Comparison of ENCODE assay signal across 1 cellular context in the genomic region with DNA sequence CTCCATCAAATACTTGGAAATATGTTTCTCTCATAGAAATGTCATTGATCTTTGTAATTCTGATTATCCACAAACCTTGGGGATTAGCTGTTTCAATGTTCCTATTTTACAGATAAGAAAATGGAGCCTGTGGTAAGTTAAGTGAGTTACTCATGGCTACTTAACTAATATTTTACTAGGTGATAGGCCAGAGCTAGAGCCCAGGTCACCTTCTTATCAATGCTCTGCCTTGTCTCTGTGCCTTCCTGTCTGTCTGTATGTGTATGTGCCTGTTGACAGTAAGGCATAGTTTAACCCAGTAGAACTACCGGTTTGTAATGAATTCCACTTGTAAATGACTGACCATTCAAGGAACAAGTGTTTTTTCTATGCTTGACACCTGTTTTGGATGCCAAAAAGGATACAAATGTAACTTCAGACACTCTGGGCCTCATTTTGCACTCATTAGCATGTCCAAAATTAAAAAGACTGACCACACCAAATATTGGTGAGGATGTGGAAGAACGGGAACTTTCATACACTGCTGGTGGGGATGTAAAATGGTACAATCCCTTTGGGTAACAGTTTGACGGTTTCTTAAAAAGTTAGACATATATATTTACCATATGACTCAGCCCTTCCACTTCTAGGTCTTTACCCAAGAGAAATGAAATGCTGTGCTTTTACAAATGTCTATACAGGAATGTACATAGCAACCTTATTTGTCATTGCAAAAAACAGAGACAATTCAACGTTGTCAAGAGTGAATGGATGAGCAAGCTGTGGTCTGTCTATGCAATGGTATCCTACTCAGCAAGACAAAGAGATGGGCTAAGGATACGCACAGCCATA.
TF ChIP-seq lines count a peak whose summit lies in the region.

No MANE protein-coding gene starts in this region.

TF ChIP-seq in HepG2, 621 proteins besides CTCF, POLR2A, EP300 and RAD21 (continued from another document and continues in another):
- TF ChIP-seq, protein P1, sequence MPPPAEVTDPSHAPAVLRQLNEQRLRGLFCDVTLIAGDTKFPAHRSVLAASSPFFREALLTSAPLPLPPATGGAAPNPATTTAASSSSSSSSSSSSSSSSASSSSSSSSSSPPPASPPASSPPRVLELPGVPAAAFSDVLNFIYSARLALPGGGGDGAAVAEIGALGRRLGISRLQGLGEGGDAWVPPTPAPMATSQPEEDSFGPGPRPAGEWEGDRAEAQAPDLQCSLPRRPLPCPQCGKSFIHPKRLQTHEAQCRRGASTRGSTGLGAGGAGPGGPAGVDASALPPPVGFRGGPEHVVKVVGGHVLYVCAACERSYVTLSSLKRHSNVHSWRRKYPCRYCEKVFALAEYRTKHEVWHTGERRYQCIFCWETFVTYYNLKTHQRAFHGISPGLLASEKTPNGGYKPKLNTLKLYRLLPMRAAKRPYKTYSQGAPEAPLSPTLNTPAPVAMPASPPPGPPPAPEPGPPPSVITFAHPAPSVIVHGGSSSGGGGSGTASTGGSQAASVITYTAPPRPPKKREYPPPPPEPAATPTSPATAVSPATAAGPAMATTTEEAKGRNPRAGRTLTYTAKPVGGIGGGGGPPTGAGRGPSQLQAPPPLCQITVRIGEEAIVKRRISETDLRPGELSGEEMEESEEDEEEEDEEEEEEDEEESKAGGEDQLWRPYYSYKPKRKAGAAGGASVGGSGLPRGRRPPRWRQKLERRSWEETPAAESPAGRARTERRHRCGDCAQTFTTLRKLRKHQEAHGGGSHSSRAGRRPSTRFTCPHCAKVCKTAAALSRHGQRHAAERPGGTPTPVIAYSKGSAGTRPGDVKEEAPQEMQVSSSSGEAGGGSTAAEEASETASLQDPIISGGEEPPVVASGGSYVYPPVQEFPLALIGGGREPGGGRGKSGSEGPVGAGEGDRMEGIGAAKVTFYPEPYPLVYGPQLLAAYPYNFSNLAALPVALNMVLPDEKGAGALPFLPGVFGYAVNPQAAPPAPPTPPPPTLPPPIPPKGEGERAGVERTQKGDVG (CRISPR knock-in tag; IDR thresholded peaks at IDR 0.05; ENCODE audit: borderline replicate concordance): no peak
- TF ChIP-seq NCOA5 (CRISPR knock-in tag; IDR thresholded peaks at IDR 0.05) (no peak), ZNF3 (CRISPR knock-in tag; IDR thresholded peaks at IDR 0.05) (peak; percentile 78), KLF11 (CRISPR knock-in tag; IDR thresholded peaks at IDR 0.05) (no peak), SRY (CRISPR knock-in tag; IDR thresholded peaks at IDR 0.05) (no peak), KAT8 (CRISPR knock-in tag; IDR thresholded peaks at IDR 0.05) (peak; percentile 31; the same call in 1 of the 2 replicates), ZNF891 (CRISPR knock-in tag; IDR thresholded peaks at IDR 0.05) (no peak), ZNF550 (CRISPR knock-in tag; IDR thresholded peaks at IDR 0.05; ENCODE audit: borderline replicate concordance) (no peak), THAP11 (CRISPR knock-in tag; IDR thresholded peaks at IDR 0.05) (peak; percentile 59; the same call in 1 of the 2 replicates), ZNF230 (CRISPR knock-in tag; IDR thresholded peaks at IDR 0.05) (no peak), ZFP36L2 (CRISPR knock-in tag; IDR thresholded peaks at IDR 0.05) (no peak), DR1 (CRISPR knock-in tag; IDR thresholded peaks at IDR 0.05) (no peak), ZNF614 (CRISPR knock-in tag; IDR thresholded peaks at IDR 0.05; ENCODE audit: borderline replicate concordance) (peak; percentile 33), ISX (CRISPR knock-in tag; conservative IDR thresholded peaks at IDR 0.05) (no peak), SIX4 (CRISPR knock-in tag; IDR thresholded peaks at IDR 0.05) (no peak), RXRB (CRISPR knock-in tag; IDR thresholded peaks at IDR 0.05; ENCODE audit: borderline replicate concordance) (peak; percentile 89), GFI1 (CRISPR knock-in tag; IDR thresholded peaks at IDR 0.05; ENCODE audit: borderline replicate concordance) (peak; percentile 32; the same call in 1 of the 2 replicates), ZSCAN29 (CRISPR knock-in tag; conservative IDR thresholded peaks at IDR 0.05) (peak; percentile 88; the same call in 1 of the 2 replicates), PTBP1 (IDR thresholded peaks at IDR 0.05; ENCODE audit: low read depth, low read length, poor library complexity, severe bottlenecking) (no peak), EED (CRISPR knock-in tag; IDR thresholded peaks at IDR 0.05) (no peak), HOXA7 (CRISPR knock-in tag; IDR thresholded peaks at IDR 0.05) (no peak), YEATS4 (CRISPR knock-in tag; IDR thresholded peaks at IDR 0.05; ENCODE audit: borderline replicate concordance) (no peak), HDAC1 (CRISPR knock-in tag; IDR thresholded peaks at IDR 0.05) (peak; percentile 39; the same call in 1 of the 2 replicates), HMGA1 (CRISPR knock-in tag; conservative IDR thresholded peaks at IDR 0.05) (no peak), ZFP36L1 (CRISPR knock-in tag; IDR thresholded peaks at IDR 0.05) (peak; percentile 72; the same call in 1 of the 2 replicates), SCMH1 (CRISPR knock-in tag; IDR thresholded peaks at IDR 0.05; ENCODE audit: borderline replicate concordance) (no peak), ZNF383 (CRISPR knock-in tag; IDR thresholded peaks at IDR 0.05; ENCODE audit: borderline replicate concordance) (no peak), SP2 (CRISPR knock-in tag; IDR thresholded peaks at IDR 0.05) (no peak), FOSL1 (CRISPR knock-in tag; IDR thresholded peaks at IDR 0.05; ENCODE audit: borderline replicate concordance) (peak; percentile 78; the same call in 1 of the 2 replicates), ZNF790 (CRISPR knock-in tag; IDR thresholded peaks at IDR 0.05; ENCODE audit: borderline replicate concordance) (no peak), ZFP1 (CRISPR knock-in tag; IDR thresholded peaks at IDR 0.05) (no peak), EHMT2 (IDR thresholded peaks at IDR 0.05; ENCODE audit: borderline replicate concordance, low read depth, low read length) (peak; percentile 94), ZNF816 (CRISPR knock-in tag; IDR thresholded peaks at IDR 0.05; ENCODE audit: borderline replicate concordance) (peak; percentile 42; the same call in 1 of the 2 replicates)
- TF ChIP-seq, protein P2, sequence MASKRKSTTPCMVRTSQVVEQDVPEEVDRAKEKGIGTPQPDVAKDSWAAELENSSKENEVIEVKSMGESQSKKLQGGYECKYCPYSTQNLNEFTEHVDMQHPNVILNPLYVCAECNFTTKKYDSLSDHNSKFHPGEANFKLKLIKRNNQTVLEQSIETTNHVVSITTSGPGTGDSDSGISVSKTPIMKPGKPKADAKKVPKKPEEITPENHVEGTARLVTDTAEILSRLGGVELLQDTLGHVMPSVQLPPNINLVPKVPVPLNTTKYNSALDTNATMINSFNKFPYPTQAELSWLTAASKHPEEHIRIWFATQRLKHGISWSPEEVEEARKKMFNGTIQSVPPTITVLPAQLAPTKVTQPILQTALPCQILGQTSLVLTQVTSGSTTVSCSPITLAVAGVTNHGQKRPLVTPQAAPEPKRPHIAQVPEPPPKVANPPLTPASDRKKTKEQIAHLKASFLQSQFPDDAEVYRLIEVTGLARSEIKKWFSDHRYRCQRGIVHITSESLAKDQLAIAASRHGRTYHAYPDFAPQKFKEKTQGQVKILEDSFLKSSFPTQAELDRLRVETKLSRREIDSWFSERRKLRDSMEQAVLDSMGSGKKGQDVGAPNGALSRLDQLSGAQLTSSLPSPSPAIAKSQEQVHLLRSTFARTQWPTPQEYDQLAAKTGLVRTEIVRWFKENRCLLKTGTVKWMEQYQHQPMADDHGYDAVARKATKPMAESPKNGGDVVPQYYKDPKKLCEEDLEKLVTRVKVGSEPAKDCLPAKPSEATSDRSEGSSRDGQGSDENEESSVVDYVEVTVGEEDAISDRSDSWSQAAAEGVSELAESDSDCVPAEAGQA (IDR thresholded peaks at IDR 0.05; ENCODE audit: low read depth): no peak
- TF ChIP-seq, protein P2 (CRISPR knock-in tag; IDR thresholded peaks at IDR 0.05; ENCODE audit: borderline replicate concordance): no peak
- TF ChIP-seq, protein P3, sequence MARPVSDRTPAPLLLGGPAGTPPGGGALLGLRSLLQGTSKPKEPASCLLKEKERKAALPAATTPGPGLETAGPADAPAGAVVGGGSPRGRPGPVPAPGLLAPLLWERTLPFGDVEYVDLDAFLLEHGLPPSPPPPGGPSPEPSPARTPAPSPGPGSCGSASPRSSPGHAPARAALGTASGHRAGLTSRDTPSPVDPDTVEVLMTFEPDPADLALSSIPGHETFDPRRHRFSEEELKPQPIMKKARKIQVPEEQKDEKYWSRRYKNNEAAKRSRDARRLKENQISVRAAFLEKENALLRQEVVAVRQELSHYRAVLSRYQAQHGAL (CRISPR knock-in tag; IDR thresholded peaks at IDR 0.05; ENCODE audit: not compliant biosample characterization): no peak
- TF ChIP-seq, protein P4, sequence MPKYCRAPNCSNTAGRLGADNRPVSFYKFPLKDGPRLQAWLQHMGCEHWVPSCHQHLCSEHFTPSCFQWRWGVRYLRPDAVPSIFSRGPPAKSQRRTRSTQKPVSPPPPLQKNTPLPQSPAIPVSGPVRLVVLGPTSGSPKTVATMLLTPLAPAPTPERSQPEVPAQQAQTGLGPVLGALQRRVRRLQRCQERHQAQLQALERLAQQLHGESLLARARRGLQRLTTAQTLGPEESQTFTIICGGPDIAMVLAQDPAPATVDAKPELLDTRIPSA (CRISPR knock-in tag; IDR thresholded peaks at IDR 0.05; ENCODE audit: borderline replicate concordance): no peak
- TF ChIP-seq, protein P5, sequence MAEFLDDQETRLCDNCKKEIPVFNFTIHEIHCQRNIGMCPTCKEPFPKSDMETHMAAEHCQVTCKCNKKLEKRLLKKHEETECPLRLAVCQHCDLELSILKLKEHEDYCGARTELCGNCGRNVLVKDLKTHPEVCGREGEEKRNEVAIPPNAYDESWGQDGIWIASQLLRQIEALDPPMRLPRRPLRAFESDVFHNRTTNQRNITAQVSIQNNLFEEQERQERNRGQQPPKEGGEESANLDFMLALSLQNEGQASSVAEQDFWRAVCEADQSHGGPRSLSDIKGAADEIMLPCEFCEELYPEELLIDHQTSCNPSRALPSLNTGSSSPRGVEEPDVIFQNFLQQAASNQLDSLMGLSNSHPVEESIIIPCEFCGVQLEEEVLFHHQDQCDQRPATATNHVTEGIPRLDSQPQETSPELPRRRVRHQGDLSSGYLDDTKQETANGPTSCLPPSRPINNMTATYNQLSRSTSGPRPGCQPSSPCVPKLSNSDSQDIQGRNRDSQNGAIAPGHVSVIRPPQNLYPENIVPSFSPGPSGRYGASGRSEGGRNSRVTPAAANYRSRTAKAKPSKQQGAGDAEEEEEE (CRISPR knock-in tag; IDR thresholded peaks at IDR 0.05; ENCODE audit: borderline replicate concordance): no peak
- TF ChIP-seq, protein P6, sequence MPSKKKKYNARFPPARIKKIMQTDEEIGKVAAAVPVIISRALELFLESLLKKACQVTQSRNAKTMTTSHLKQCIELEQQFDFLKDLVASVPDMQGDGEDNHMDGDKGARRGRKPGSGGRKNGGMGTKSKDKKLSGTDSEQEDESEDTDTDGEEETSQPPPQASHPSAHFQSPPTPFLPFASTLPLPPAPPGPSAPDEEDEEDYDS (CRISPR knock-in tag; IDR thresholded peaks at IDR 0.05): peak; percentile 13; the same call in 1 of the 2 replicates
- TF ChIP-seq, protein P7, sequence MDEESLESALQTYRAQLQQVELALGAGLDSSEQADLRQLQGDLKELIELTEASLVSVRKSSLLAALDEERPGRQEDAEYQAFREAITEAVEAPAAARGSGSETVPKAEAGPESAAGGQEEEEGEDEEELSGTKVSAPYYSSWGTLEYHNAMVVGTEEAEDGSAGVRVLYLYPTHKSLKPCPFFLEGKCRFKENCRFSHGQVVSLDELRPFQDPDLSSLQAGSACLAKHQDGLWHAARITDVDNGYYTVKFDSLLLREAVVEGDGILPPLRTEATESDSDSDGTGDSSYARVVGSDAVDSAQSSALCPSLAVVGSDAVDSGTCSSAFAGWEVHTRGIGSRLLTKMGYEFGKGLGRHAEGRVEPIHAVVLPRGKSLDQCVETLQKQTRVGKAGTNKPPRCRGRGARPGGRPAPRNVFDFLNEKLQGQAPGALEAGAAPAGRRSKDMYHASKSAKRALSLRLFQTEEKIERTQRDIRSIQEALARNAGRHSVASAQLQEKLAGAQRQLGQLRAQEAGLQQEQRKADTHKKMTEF (CRISPR knock-in tag; IDR thresholded peaks at IDR 0.05): peak; percentile 65; the same call in 1 of the 2 replicates
- TF ChIP-seq, protein P8, sequence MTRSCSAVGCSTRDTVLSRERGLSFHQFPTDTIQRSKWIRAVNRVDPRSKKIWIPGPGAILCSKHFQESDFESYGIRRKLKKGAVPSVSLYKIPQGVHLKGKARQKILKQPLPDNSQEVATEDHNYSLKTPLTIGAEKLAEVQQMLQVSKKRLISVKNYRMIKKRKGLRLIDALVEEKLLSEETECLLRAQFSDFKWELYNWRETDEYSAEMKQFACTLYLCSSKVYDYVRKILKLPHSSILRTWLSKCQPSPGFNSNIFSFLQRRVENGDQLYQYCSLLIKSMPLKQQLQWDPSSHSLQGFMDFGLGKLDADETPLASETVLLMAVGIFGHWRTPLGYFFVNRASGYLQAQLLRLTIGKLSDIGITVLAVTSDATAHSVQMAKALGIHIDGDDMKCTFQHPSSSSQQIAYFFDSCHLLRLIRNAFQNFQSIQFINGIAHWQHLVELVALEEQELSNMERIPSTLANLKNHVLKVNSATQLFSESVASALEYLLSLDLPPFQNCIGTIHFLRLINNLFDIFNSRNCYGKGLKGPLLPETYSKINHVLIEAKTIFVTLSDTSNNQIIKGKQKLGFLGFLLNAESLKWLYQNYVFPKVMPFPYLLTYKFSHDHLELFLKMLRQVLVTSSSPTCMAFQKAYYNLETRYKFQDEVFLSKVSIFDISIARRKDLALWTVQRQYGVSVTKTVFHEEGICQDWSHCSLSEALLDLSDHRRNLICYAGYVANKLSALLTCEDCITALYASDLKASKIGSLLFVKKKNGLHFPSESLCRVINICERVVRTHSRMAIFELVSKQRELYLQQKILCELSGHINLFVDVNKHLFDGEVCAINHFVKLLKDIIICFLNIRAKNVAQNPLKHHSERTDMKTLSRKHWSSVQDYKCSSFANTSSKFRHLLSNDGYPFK (CRISPR knock-in tag; IDR thresholded peaks at IDR 0.05; ENCODE audit: borderline replicate concordance): no peak
- TF ChIP-seq, protein P9, sequence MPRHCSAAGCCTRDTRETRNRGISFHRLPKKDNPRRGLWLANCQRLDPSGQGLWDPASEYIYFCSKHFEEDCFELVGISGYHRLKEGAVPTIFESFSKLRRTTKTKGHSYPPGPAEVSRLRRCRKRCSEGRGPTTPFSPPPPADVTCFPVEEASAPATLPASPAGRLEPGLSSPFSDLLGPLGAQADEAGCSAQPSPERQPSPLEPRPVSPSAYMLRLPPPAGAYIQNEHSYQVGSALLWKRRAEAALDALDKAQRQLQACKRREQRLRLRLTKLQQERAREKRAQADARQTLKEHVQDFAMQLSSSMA (CRISPR knock-in tag; IDR thresholded peaks at IDR 0.05): no peak
